22 cellular contexts compared by ENCODE assay signal in genomic region chr4:3361406-3361805, GRCh38.
"Had no signal": no experiment of that assay in that cellular context is flagged by ENCODE, and none has a peak within 500 bp of the region (broad histone marks: within the 10 kb centered on the region; RNA-seq: fewer than 3 reads in every experiment).

No MANE protein-coding gene starts in this region.

- ATAC-seq: activated CD4-positive, alpha-beta T cell treated with anti-CD3 and anti-CD28 coated beads for 36 hours; activated naive CD4-positive, alpha-beta T cell treated with anti-CD3 and anti-CD28 coated beads, Interleukin-2, amount 50 U/mL, for 72 hours; effector memory CD8-positive, alpha-beta T cell; left lung; naive thymus-derived CD4-positive, alpha-beta T cell; pancreas had no signal

- H3K27ac ChIP-seq: adrenal gland, ascending aorta, brain microvascular endothelial cell, dorsolateral prefrontal cortex, hepatocyte, left lung, neutrophil, pancreas, upper lobe of left lung had no signal

- H3K36me3 ChIP-seq: adrenal gland, ascending aorta, brain microvascular endothelial cell, left lung, neutrophil, pancreas, upper lobe of left lung had no signal

- H3K36me3 Mint-ChIP-seq: activated CD4-positive, alpha-beta memory T cell treated with anti-CD3 and anti-CD28 coated beads for 36 hours; activated naive CD4-positive, alpha-beta T cell treated with anti-CD3 and anti-CD28 coated beads, Interleukin-2, amount 50 U/mL, for 72 hours; naive thymus-derived CD4-positive, alpha-beta T cell had no signal

- H3K9me3 Mint-ChIP-seq: activated CD4-positive, alpha-beta memory T cell treated with anti-CD3 and anti-CD28 coated beads for 36 hours; activated naive CD4-positive, alpha-beta T cell treated with anti-CD3 and anti-CD28 coated beads, Interleukin-2, amount 50 U/mL, for 72 hours; effector memory CD8-positive, alpha-beta T cell; naive thymus-derived CD4-positive, alpha-beta T cell; T-helper 1 cell treated with Interleukin-12 subunit alpha and Interleukin-12 subunit beta and Interleukin-4 antibody, amounts not matched to agents 30 μg/mL and 1 μg/mL, for 36 hours had no signal

- H3K4me3 ChIP-seq: adrenal gland, ascending aorta, dorsolateral prefrontal cortex, hepatocyte, left lung, pancreas, upper lobe of left lung had no signal

- H3K27me3 Mint-ChIP-seq: activated CD4-positive, alpha-beta memory T cell treated with anti-CD3 and anti-CD28 coated beads for 36 hours; activated CD4-positive, alpha-beta T cell treated with anti-CD3 and anti-CD28 coated beads for 36 hours had no signal

- H3K9me3 ChIP-seq: adrenal gland, ascending aorta, left lung, neutrophil, pancreas, upper lobe of left lung had no signal

- H3K27me3 ChIP-seq: adrenal gland, ascending aorta, brain microvascular endothelial cell, dorsolateral prefrontal cortex, hepatocyte, left lung, neutrophil, pancreas, upper lobe of left lung had no signal

- H3K27ac Mint-ChIP-seq: activated B cell treated with CpG ODN at 0.5 μM for 24 hours; activated CD4-positive, alpha-beta memory T cell treated with anti-CD3 and anti-CD28 coated beads for 36 hours; activated CD4-positive, alpha-beta T cell treated with anti-CD3 and anti-CD28 coated beads for 36 hours; activated naive CD4-positive, alpha-beta T cell treated with anti-CD3 and anti-CD28 coated beads, Interleukin-2, amount 50 U/mL, for 72 hours; T-helper 1 cell treated with Interleukin-12 subunit alpha and Interleukin-12 subunit beta and Interleukin-4 antibody, amounts not matched to agents 30 μg/mL and 1 μg/mL, for 36 hours had no signal

- H3K4me1 ChIP-seq: adrenal gland, ascending aorta had no signal

- H3K4me3 Mint-ChIP-seq: activated B cell treated with CpG ODN at 0.5 μM for 24 hours; activated CD4-positive, alpha-beta memory T cell treated with anti-CD3 and anti-CD28 coated beads for 36 hours; activated CD4-positive, alpha-beta T cell treated with anti-CD3 and anti-CD28 coated beads for 36 hours; effector memory CD8-positive, alpha-beta T cell; T-helper 1 cell treated with Interleukin-12 subunit alpha and Interleukin-12 subunit beta and Interleukin-4 antibody, amounts not matched to agents 30 μg/mL and 1 μg/mL, for 36 hours had no signal

- DNase-seq: activated B cell treated with CpG ODN at 0.5 μM for 24 hours; activated CD4-positive, alpha-beta memory T cell treated with anti-CD3 and anti-CD28 coated beads for 36 hours; activated CD4-positive, alpha-beta T cell treated with anti-CD3 and anti-CD28 coated beads for 36 hours; activated T-cell treated with anti-CD3 and anti-CD28 coated beads, Interleukin-2, amount 50 U/mL, for 1 hour; brain microvascular endothelial cell; central memory CD4-positive, alpha-beta T cell; dorsolateral prefrontal cortex; effector memory CD8-positive, alpha-beta T cell; foreskin melanocyte; naive thymus-derived CD4-positive, alpha-beta T cell; stimulated activated CD4-positive, alpha-beta T cell treated with anti-CD3 and anti-CD28 coated beads, Interleukin-2, amount 100 ng/mL, for 48 hours; stimulated activated CD8-positive, alpha-beta memory T cell treated with anti-CD3 and anti-CD28 coated beads, Interleukin-4, amount 100 ng/mL, for 48 hours; stimulated activated naive CD4-positive, alpha-beta T cell treated with Interleukin-2 at 50 U/mL for 16 hours had no signal
